ENCODE assay signal across 1 cellular context in genomic region chrX:121106484-121107235, GRCh38.
TF ChIP-seq lines count a peak whose summit lies in the region.

No MANE protein-coding gene starts in this region.

TF ChIP-seq in HepG2, 621 proteins besides CTCF, POLR2A, EP300 and RAD21:
- no peak for TF ChIP-seq HDAC2 (CRISPR knock-in tag; IDR thresholded peaks at IDR 0.05)
- no peak for TF ChIP-seq ZNF672 (CRISPR knock-in tag; IDR thresholded peaks at IDR 0.05)
- TF ChIP-seq RFX5 (IDR thresholded peaks at IDR 0.05; ENCODE audit: low read depth, low read length), result no peak
- TF ChIP-seq RFXAP (CRISPR knock-in tag; IDR thresholded peaks at IDR 0.05; ENCODE audit: borderline replicate concordance), result no peak
- TF ChIP-seq CHCHD3 (CRISPR knock-in tag; IDR thresholded peaks at IDR 0.05), result no peak
- no peak for TF ChIP-seq MTF2 (CRISPR knock-in tag; IDR thresholded peaks at IDR 0.05; ENCODE audit: borderline replicate concordance)
- no peak for TF ChIP-seq ZNF775 (CRISPR knock-in tag; IDR thresholded peaks at IDR 0.05; ENCODE audit: borderline replicate concordance)
- no peak for TF ChIP-seq ZSCAN31 (CRISPR knock-in tag; IDR thresholded peaks at IDR 0.05; ENCODE audit: low read depth)
- TF ChIP-seq ELF1 (CRISPR knock-in tag; IDR thresholded peaks at IDR 0.05), result no peak
- no peak for TF ChIP-seq MAZ (IDR thresholded peaks at IDR 0.05; ENCODE audit: borderline replicate concordance, low read depth, low read length)
- TF ChIP-seq MAZ (CRISPR knock-in tag; IDR thresholded peaks at IDR 0.05; ENCODE audit: low read depth), result no peak
- no peak for TF ChIP-seq KDM5B (CRISPR knock-in tag; IDR thresholded peaks at IDR 0.05; ENCODE audit: borderline replicate concordance)
- TF ChIP-seq ATF7 (IDR thresholded peaks at IDR 0.05), result no peak
- no peak for TF ChIP-seq ATF7 (CRISPR knock-in tag; IDR thresholded peaks at IDR 0.05)
- no peak for TF ChIP-seq ZNF782 (CRISPR knock-in tag; IDR thresholded peaks at IDR 0.05; ENCODE audit: borderline replicate concordance)
- TF ChIP-seq SAFB2 (CRISPR knock-in tag; IDR thresholded peaks at IDR 0.05; ENCODE audit: borderline replicate concordance, low read depth), result no peak
TF ChIP-seq in HepG2: peak in this region for 0.
